In genomic region chr20:38751360-38751976, GRCh38 we compare ENCODE assay signal across 8 cellular contexts. TPM values are rescaled to one million over a fixed set of nuclear protein-coding genes. Genes with fewer than 3 reads are reported as not detected.
DNase-seq lines count a peak whose midpoint lies in the region; ATAC-seq and TF ChIP-seq lines count a peak whose summit lies in the region.

No MANE protein-coding gene starts in this region.

- TF ChIP-seq RAD21 in neural cell (conservative IDR thresholded peaks at IDR 0.05): peak; percentile 92

- intact Hi-C loops in colonic mucosa (cut with DNase I): loop anchor here (5.0 kb wide), 1 partner anchor 104 kb away; no protein-coding TSS in a partner anchor
- intact Hi-C loops in activated T-helper 1 cell treated with anti-CD3 and anti-CD28 coated beads, Interleukin-12 subunit alpha, Interleukin-12 subunit beta, Interleukin-2, Interleukin-4 antibody, amounts not matched to agents 30 ng/mL and 10 ng/mL and 1 ng/mL, durations not matched to agents 14 hours and 24 hours and 36 hours (cut with micrococcal nuclease): loop anchor here (1.0 kb wide), 2 partner anchors 105 to 118 kb away; no protein-coding TSS in a partner anchor

- peaks cover 6 to 31% (median 24%) of the 10 kb centered on the region in 4 donors for H3K4me1 Mint-ChIP-seq in CD4-positive, CD25-positive, alpha-beta regulatory T cell
- H3K4me1 Mint-ChIP-seq in activated T-helper 1 cell treated with anti-CD3 and anti-CD28 coated beads, Interleukin-12 subunit alpha, Interleukin-12 subunit beta, Interleukin-2, Interleukin-4 antibody, amounts not matched to agents 30 ng/mL and 10 ng/mL and 1 ng/mL, durations not matched to agents 14 hours and 24 hours and 36 hours (ENCODE audit: low read depth): peaks cover 47% of the 10 kb centered on the region

- no peak for TF ChIP-seq EP300 in neural cell (conservative IDR thresholded peaks at IDR 0.05; ENCODE audit: poor library complexity, severe bottlenecking)

- peaks cover 22% of the 10 kb centered on the region for H3K36me3 Mint-ChIP-seq in CD4-positive, CD25-positive, alpha-beta regulatory T cell
- H3K36me3 Mint-ChIP-seq in activated T-helper 1 cell treated with anti-CD3 and anti-CD28 coated beads, Interleukin-12 subunit alpha, Interleukin-12 subunit beta, Interleukin-2, Interleukin-4 antibody, amounts not matched to agents 30 ng/mL and 10 ng/mL and 1 ng/mL, durations not matched to agents 14 hours and 24 hours and 36 hours (ENCODE audit: low read depth): peaks cover 38% of the 10 kb centered on the region

- H3K27ac ChIP-seq in CD4-positive, CD25-positive, alpha-beta regulatory T cell (ENCODE audit: insufficient read depth, low read length, poor library complexity, severe bottlenecking): no peak overlapping the region
- no peak overlapping the region for H3K27ac ChIP-seq in colonic mucosa
- no peak overlapping the region for H3K27ac ChIP-seq in neural cell (ENCODE audit: low read length)

- no peak for ATAC-seq in CD4-positive, CD25-positive, alpha-beta regulatory T cell (ENCODE audit: low read depth in 2 of 2)

- no peaks in the 10 kb centered on the region for H3K27me3 ChIP-seq in CD4-positive, CD25-positive, alpha-beta regulatory T cell (ENCODE audit: control insufficient read depth, insufficient read depth, low read length)
- no peaks in the 10 kb centered on the region for H3K27me3 ChIP-seq in colonic mucosa
- H3K27me3 ChIP-seq in neural cell (ENCODE audit: insufficient read depth, low read depth, low read length): no peaks in the 10 kb centered on the region

- TF ChIP-seq CTCF in GM12872 (IDR thresholded peaks at IDR 0.05; ENCODE audit: insufficient read depth, low read depth, low read length): peak; percentile 58
- peak; percentile 49 for TF ChIP-seq CTCF in colonic mucosa (IDR thresholded peaks at IDR 0.05)
- TF ChIP-seq CTCF in neural cell (IDR thresholded peaks at IDR 0.05; ENCODE audit: poor library complexity, severe bottlenecking): peak; percentile 90

- no peaks in the 10 kb centered on the region for H4K20me1 ChIP-seq in neural cell (ENCODE audit: insufficient read depth)

- H3K9me3 Mint-ChIP-seq in CD4-positive, CD25-positive, alpha-beta regulatory T cell: no peaks in the 10 kb centered on the region
- no peaks in the 10 kb centered on the region for H3K9me3 Mint-ChIP-seq in activated T-helper 1 cell treated with anti-CD3 and anti-CD28 coated beads, Interleukin-12 subunit alpha, Interleukin-12 subunit beta, Interleukin-2, Interleukin-4 antibody, amounts not matched to agents 30 ng/mL and 10 ng/mL and 1 ng/mL, durations not matched to agents 14 hours and 24 hours and 36 hours

- H3K9ac ChIP-seq in colonic mucosa (ENCODE audit: low read depth in 2 of 2, low read length in 2 of 2) (no peak overlapping the region), neural cell (ENCODE audit: low read length) (no peak overlapping the region)

- peaks cover 3% of the 10 kb centered on the region for H3F3A ChIP-seq in neural cell (ENCODE audit: insufficient read depth, low read length, poor library complexity, severe bottlenecking)

- H3K9me3 ChIP-seq in CD4-positive, CD25-positive, alpha-beta regulatory T cell (ENCODE audit: control insufficient read depth in 2 of 2, low read length in 2 of 2): no peaks in the 10 kb centered on the region
- H3K9me3 ChIP-seq in colonic mucosa (no peaks in the 10 kb centered on the region), neural cell (ENCODE audit: low read length) (no peaks in the 10 kb centered on the region)

- H3K27ac Mint-ChIP-seq in CD4-positive, CD25-positive, alpha-beta regulatory T cell: no peak overlapping the region
- no peak overlapping the region for H3K27ac Mint-ChIP-seq in activated T-helper 1 cell treated with anti-CD3 and anti-CD28 coated beads, Interleukin-12 subunit alpha, Interleukin-12 subunit beta, Interleukin-2, Interleukin-4 antibody, amounts not matched to agents 30 ng/mL and 10 ng/mL and 1 ng/mL, durations not matched to agents 14 hours and 24 hours and 36 hours

- peak; percentile 10 to 68 (median 57) for DNase-seq in CD4-positive, CD25-positive, alpha-beta regulatory T cell
- DNase-seq in NCI-H526 (lab: John Stamatoyannopoulos, UW) (peak; percentile 13 to 47), colonic mucosa (no peak), iPS-NIHi11 (ENCODE audit: low spot score) (no peak)
- DNase-seq in activated T-helper 1 cell treated with anti-CD3 and anti-CD28 coated beads, Interleukin-12 subunit alpha, Interleukin-12 subunit beta, Interleukin-2, Interleukin-4 antibody, amounts not matched to agents 30 ng/mL and 10 ng/mL and 1 ng/mL, durations not matched to agents 14 hours and 24 hours and 36 hours (ENCODE audit: low spot score): no peak
- no peak for DNase-seq in effector CD4-positive, alpha-beta T cell

- no peak overlapping the region for H2AFZ ChIP-seq in neural cell (ENCODE audit: low read depth, low read length)

- H3K4me3 ChIP-seq in CD4-positive, CD25-positive, alpha-beta regulatory T cell (ENCODE audit: low read depth, low read length): no peak overlapping the region
- H3K4me3 ChIP-seq in colonic mucosa (no peak overlapping the region), neural cell (ENCODE audit: low read length) (no peak overlapping the region)

- peaks cover 22% of the 10 kb centered on the region for H3K79me2 ChIP-seq in neural cell (replicated peaks; ENCODE audit: insufficient read depth, low read length)

- peaks cover 49% of the 10 kb centered on the region for H3K36me3 ChIP-seq in CD4-positive, CD25-positive, alpha-beta regulatory T cell (ENCODE audit: control insufficient read depth, insufficient read depth, low read length)
- H3K36me3 ChIP-seq in colonic mucosa (peaks cover 17% of the 10 kb centered on the region), neural cell (ENCODE audit: insufficient read depth, low read length) (peaks cover 11% of the 10 kb centered on the region)

- H3K27me3 Mint-ChIP-seq in CD4-positive, CD25-positive, alpha-beta regulatory T cell: peaks cover 4% of the 10 kb centered on the region
- no peaks in the 10 kb centered on the region for H3K27me3 Mint-ChIP-seq in activated T-helper 1 cell treated with anti-CD3 and anti-CD28 coated beads, Interleukin-12 subunit alpha, Interleukin-12 subunit beta, Interleukin-2, Interleukin-4 antibody, amounts not matched to agents 30 ng/mL and 10 ng/mL and 1 ng/mL, durations not matched to agents 14 hours and 24 hours and 36 hours (ENCODE audit: insufficient read depth)

- no peaks in the 10 kb centered on the region for H3K9me2 ChIP-seq in neural cell (ENCODE audit: insufficient read depth, low read length)

- H3K4me1 ChIP-seq in CD4-positive, CD25-positive, alpha-beta regulatory T cell (ENCODE audit: control insufficient read depth, insufficient read depth, low read length, poor library complexity, severe bottlenecking): peaks cover 16% of the 10 kb centered on the region
- peaks cover 7% of the 10 kb centered on the region for H3K4me1 ChIP-seq in colonic mucosa

- peak overlapping the region in 2 of 4 donors; percentile 40 to 53 for H3K4me3 Mint-ChIP-seq in CD4-positive, CD25-positive, alpha-beta regulatory T cell
- no peak overlapping the region for H3K4me3 Mint-ChIP-seq in activated T-helper 1 cell treated with anti-CD3 and anti-CD28 coated beads, Interleukin-12 subunit alpha, Interleukin-12 subunit beta, Interleukin-2, Interleukin-4 antibody, amounts not matched to agents 30 ng/mL and 10 ng/mL and 1 ng/mL, durations not matched to agents 14 hours and 24 hours and 36 hours

- H3K4me2 ChIP-seq in neural cell (ENCODE audit: low read length): no peak overlapping the region

TF ChIP-seq in neural cell, 6 proteins besides CTCF, POLR2A, EP300 and RAD21:
- no peak for TF ChIP-seq TAF1 (IDR thresholded peaks at IDR 0.05; ENCODE audit: low read depth)
- peak; percentile 91 for TF ChIP-seq SMC3 (conservative IDR thresholded peaks at IDR 0.05; ENCODE audit: poor library complexity)

RNA-seq across cellular contexts. Expression of gene ACTR5, which starts 3.2 kb away (rescaled TPM):
- 14.5 TPM for total RNA-seq in CD4-positive, CD25-positive, alpha-beta regulatory T cell
- 10 to 100 TPM in 2 of 4 donors, 1 to 10 TPM in 2; 6.1 to 12.2 (median 10.3) TPM for polyA plus RNA-seq in CD4-positive, CD25-positive, alpha-beta regulatory T cell
- 1 to 10 TPM; 4.6 to 8.3 TPM for total RNA-seq in colonic mucosa
- 23.3 and 24.5 TPM in 2 replicates for polyA plus RNA-seq in neural cell
- polyA minus RNA-seq in neural cell: 17.0 and 17.8 TPM in 2 replicates
- 14.9 and 15.2 TPM in 2 replicates for total RNA-seq in activated T-helper 1 cell treated with anti-CD3 and anti-CD28 coated beads, Interleukin-12 subunit alpha, Interleukin-12 subunit beta, Interleukin-2, Interleukin-4 antibody, amounts not matched to agents 30 ng/mL and 10 ng/mL and 1 ng/mL, durations not matched to agents 14 hours and 24 hours and 36 hours

RNA-seq across cellular contexts. Expression of gene SLC32A1, which starts 27.2 kb away (rescaled TPM):
- not detected for total RNA-seq in CD4-positive, CD25-positive, alpha-beta regulatory T cell
- not detected for polyA plus RNA-seq in CD4-positive, CD25-positive, alpha-beta regulatory T cell
- total RNA-seq in colonic mucosa: not detected
- 36.2 and 40.0 TPM in 2 replicates for polyA plus RNA-seq in neural cell
- 48.9 and 62.8 TPM in 2 replicates for polyA minus RNA-seq in neural cell
- not detected in 2 replicates for total RNA-seq in activated T-helper 1 cell treated with anti-CD3 and anti-CD28 coated beads, Interleukin-12 subunit alpha, Interleukin-12 subunit beta, Interleukin-2, Interleukin-4 antibody, amounts not matched to agents 30 ng/mL and 10 ng/mL and 1 ng/mL, durations not matched to agents 14 hours and 24 hours and 36 hours

RNA-seq across cellular contexts. Expression of gene PPP1R16B, which starts 54.0 kb away (rescaled TPM):
- 84.1 TPM for total RNA-seq in CD4-positive, CD25-positive, alpha-beta regulatory T cell
- polyA plus RNA-seq in CD4-positive, CD25-positive, alpha-beta regulatory T cell: 10 to 100 TPM; 16.5 to 26.8 (median 25.0) TPM
- 1 to 10 TPM; 2.0 to 2.1 TPM for total RNA-seq in colonic mucosa
- polyA plus RNA-seq in neural cell: 1.9 and 2.2 TPM in 2 replicates
- 3.6 and 4.1 TPM in 2 replicates for polyA minus RNA-seq in neural cell
- total RNA-seq in activated T-helper 1 cell treated with anti-CD3 and anti-CD28 coated beads, Interleukin-12 subunit alpha, Interleukin-12 subunit beta, Interleukin-2, Interleukin-4 antibody, amounts not matched to agents 30 ng/mL and 10 ng/mL and 1 ng/mL, durations not matched to agents 14 hours and 24 hours and 36 hours: 139 and 143 TPM in 2 replicates

Comparison
In these comparisons a context has a peak if more than half of its experiments do, and no peak if none do; other contexts are left out.
1. DNase-seq: peak in CD4-positive, CD25-positive, alpha-beta regulatory T cell (3 of 3) and NCI-H526 (2 of 2); none in colonic mucosa (single experiment), iPS-NIHi11 (single experiment), activated T-helper 1 cell treated with anti-CD3 and anti-CD28 coated beads, Interleukin-12 subunit alpha, Interleukin-12 subunit beta, Interleukin-2, Interleukin-4 antibody, amounts not matched to agents 30 ng/mL and 10 ng/mL and 1 ng/mL, durations not matched to agents 14 hours and 24 hours and 36 hours (single experiment) and effector CD4-positive, alpha-beta T cell (single experiment).
2. RNA of gene PPP1R16B, which starts 54.0 kb away (total RNA-seq): 139 to 143 TPM in activated T-helper 1 cell treated with anti-CD3 and anti-CD28 coated beads, Interleukin-12 subunit alpha, Interleukin-12 subunit beta, Interleukin-2, Interleukin-4 antibody, amounts not matched to agents 30 ng/mL and 10 ng/mL and 1 ng/mL, durations not matched to agents 14 hours and 24 hours and 36 hours and 84.1 TPM in CD4-positive, CD25-positive, alpha-beta regulatory T cell (single experiment); 2.0 to 2.1 TPM in colonic mucosa; every median in the first group is over 10 times any median in the second.
3. Peak in every context shown above with its lines, with median percentiles within 50 percentile points of each other: CTCF ChIP-seq.